In the genomic region with DNA sequence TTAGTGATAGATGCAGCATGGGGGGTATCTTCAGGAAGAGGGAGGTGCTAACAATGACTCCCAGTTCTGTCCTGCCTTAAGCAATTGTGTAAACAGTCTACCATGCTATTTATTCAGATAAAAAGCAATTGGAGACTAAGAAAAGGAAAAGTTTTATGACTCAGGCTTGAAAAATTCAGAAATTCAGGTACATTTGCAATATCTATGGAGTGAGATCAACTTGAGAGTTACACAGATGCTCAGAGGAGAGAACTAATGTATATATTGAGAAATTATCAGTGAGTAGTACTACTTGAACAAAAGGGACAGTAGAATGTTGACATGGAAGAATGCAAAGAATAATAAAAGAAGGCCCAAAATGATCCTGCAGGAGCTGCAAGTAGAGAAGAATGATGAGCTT, we compare ENCODE assay signal across 21 cellular contexts.
"Had no signal": no experiment of that assay in that cellular context is flagged by ENCODE, and none has a peak within 500 bp of the region (broad histone marks: within the 10 kb centered on the region; RNA-seq: fewer than 3 reads in every experiment).

No MANE protein-coding gene starts in this region.

- H3K27me3 Mint-ChIP-seq: dendritic cell treated with granulocyte-macrophage colony-stimulating factor and Interleukin-4, amounts not matched to agents 40 ng/mL and 50 ng/mL, for 4 days; effector memory CD8-positive, alpha-beta T cell; naive thymus-derived CD4-positive, alpha-beta T cell; stimulated activated memory B cell treated with anti-CD40 and anti-IgM and Interleukin-4, amounts not matched to agents 10 μg/mL and 1 μg/mL and 100 μg/mL, for 72 hours; stimulated activated naive CD8-positive, alpha-beta T cell treated with anti-CD3 and anti-CD28 coated beads, Interleukin-15, Interleukin-2, amounts not matched to agents 100 ng/mL and 50 ng/mL, for 24 hours had no signal

- ATAC-seq: effector memory CD8-positive, alpha-beta T cell; left cardiac atrium; naive thymus-derived CD4-positive, alpha-beta T cell; psoas muscle; right lobe of liver; stimulated activated memory B cell treated with anti-CD40 and anti-IgM and Interleukin-4, amounts not matched to agents 10 μg/mL and 1 μg/mL and 100 μg/mL, for 72 hours; upper lobe of right lung had no signal

- H3K36me3 ChIP-seq: esophagus squamous epithelium, left ventricle myocardium inferior, right lobe of liver, tibial artery, upper lobe of right lung, vagina had no signal

- FAIRE-seq: kidney had no signal

- H3K4me3 Mint-ChIP-seq: dendritic cell treated with granulocyte-macrophage colony-stimulating factor and Interleukin-4, amounts not matched to agents 40 ng/mL and 50 ng/mL, for 4 days; effector memory CD8-positive, alpha-beta T cell; immature natural killer cell; naive thymus-derived CD4-positive, alpha-beta T cell; nephron progenitor cell; stimulated activated memory B cell treated with anti-CD40 and anti-IgM and Interleukin-4, amounts not matched to agents 10 μg/mL and 1 μg/mL and 100 μg/mL, for 72 hours; stimulated activated naive CD8-positive, alpha-beta T cell treated with anti-CD3 and anti-CD28 coated beads, Interleukin-15, Interleukin-2, amounts not matched to agents 100 ng/mL and 50 ng/mL, for 24 hours had no signal

- H3K27ac Mint-ChIP-seq: dendritic cell treated with granulocyte-macrophage colony-stimulating factor and Interleukin-4, amounts not matched to agents 40 ng/mL and 50 ng/mL, for 4 days; effector memory CD8-positive, alpha-beta T cell; immature natural killer cell; naive thymus-derived CD4-positive, alpha-beta T cell; nephron progenitor cell; stimulated activated memory B cell treated with anti-CD40 and anti-IgM and Interleukin-4, amounts not matched to agents 10 μg/mL and 1 μg/mL and 100 μg/mL, for 72 hours; stimulated activated naive CD8-positive, alpha-beta T cell treated with anti-CD3 and anti-CD28 coated beads, Interleukin-15, Interleukin-2, amounts not matched to agents 100 ng/mL and 50 ng/mL, for 24 hours had no signal

- H3K4me3 ChIP-seq: esophagus squamous epithelium, left ventricle myocardium inferior, lung, psoas muscle, right lobe of liver, tibial artery, upper lobe of right lung, vagina had no signal

- H3K36me3 Mint-ChIP-seq: immature natural killer cell; naive thymus-derived CD4-positive, alpha-beta T cell; stimulated activated memory B cell treated with anti-CD40 and anti-IgM and Interleukin-4, amounts not matched to agents 10 μg/mL and 1 μg/mL and 100 μg/mL, for 72 hours had no signal

- H3K9me3 Mint-ChIP-seq: nephron progenitor cell; stimulated activated memory B cell treated with anti-CD40 and anti-IgM and Interleukin-4, amounts not matched to agents 10 μg/mL and 1 μg/mL and 100 μg/mL, for 72 hours had no signal

- H3K27ac ChIP-seq: esophagus squamous epithelium, left ventricle myocardium inferior, psoas muscle, right lobe of liver, tibial artery, upper lobe of right lung, vagina had no signal

- DNase-seq: effector memory CD8-positive, alpha-beta T cell; esophagus squamous epithelium; foreskin fibroblast; immature natural killer cell; kidney; left cardiac atrium; left ventricle myocardium inferior; mesendoderm; naive thymus-derived CD4-positive, alpha-beta T cell; nephron progenitor cell; psoas muscle; retina; right lobe of liver; stimulated activated CD4-positive, alpha-beta T cell treated with anti-CD3 and anti-CD28 coated beads, Interleukin-4, amount 100 ng/mL, for 24 hours; tibial artery; upper lobe of right lung had no signal

- H3K4me1 Mint-ChIP-seq: immature natural killer cell; naive thymus-derived CD4-positive, alpha-beta T cell; nephron progenitor cell; stimulated activated memory B cell treated with anti-CD40 and anti-IgM and Interleukin-4, amounts not matched to agents 10 μg/mL and 1 μg/mL and 100 μg/mL, for 72 hours had no signal

- H3K4me1 ChIP-seq: psoas muscle, right lobe of liver, tibial artery, upper lobe of right lung had no signal

- H3K27me3 ChIP-seq: esophagus squamous epithelium, right lobe of liver, tibial artery, upper lobe of right lung, vagina had no signal

- H3K9me3 ChIP-seq: esophagus squamous epithelium, left ventricle myocardium inferior, psoas muscle, right lobe of liver, tibial artery, upper lobe of right lung, vagina had no signal
